1 cellular context compared by ENCODE assay signal in genomic region chr10:12644380-12645144, GRCh38.
TF ChIP-seq lines count a peak whose summit lies in the region.

No MANE protein-coding gene starts in this region.

TF ChIP-seq in K562, 482 proteins besides CTCF, POLR2A, EP300 and RAD21 (continued from another document):
- TF ChIP-seq ATF3 (IDR thresholded peaks at IDR 0.05) (no peak), ATF3 (CRISPR knock-in tag; conservative IDR thresholded peaks at IDR 0.05) (no peak)
TF ChIP-seq in K562: peak in this region for 0.
